In the genomic region with DNA sequence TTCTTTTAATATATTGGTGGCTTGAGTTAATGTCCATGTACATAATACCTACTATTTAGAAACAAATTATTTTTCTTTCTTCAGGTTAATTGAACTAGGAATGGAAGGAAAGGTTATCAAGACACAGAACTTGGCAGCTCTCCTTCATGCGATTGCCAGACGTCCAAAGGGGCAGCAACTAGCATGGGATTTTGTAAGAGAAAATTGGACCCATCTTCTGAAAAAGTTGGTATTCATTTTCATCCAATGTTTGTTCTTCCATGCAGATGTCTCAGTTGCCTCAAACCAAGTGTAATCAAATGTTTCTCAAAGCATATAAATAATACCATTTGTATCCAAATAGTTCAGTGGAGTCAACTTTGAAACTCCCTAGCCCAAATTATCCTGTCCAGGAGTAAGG, we compare ENCODE assay signal across 17 cellular contexts. TPM values are rescaled to one million over a fixed set of nuclear protein-coding genes. Genes with fewer than 3 reads are reported as not detected.
A peak's percentile ranks its signal among the peaks of the same experiment; 100 is the strongest.
DNase-seq lines count a peak whose midpoint lies in the region; ATAC-seq and TF ChIP-seq lines count a peak whose summit lies in the region.
"Had no signal": no experiment of that assay in that cellular context is flagged by ENCODE, and none has a peak within 500 bp of the region (broad histone marks: within the 10 kb centered on the region; RNA-seq: fewer than 3 reads in every experiment).

No MANE protein-coding gene starts in this region.

- no peak for TF ChIP-seq CTCF in activated B cell treated with CpG ODN at 0.5 μM for 24 hours (IDR thresholded peaks at IDR 0.05)
- no peak for TF ChIP-seq CTCF in activated CD8-positive, alpha-beta T cell treated with anti-CD3 and anti-CD28 coated beads for 36 hours (IDR thresholded peaks at IDR 0.05)

- ATAC-seq in activated B cell treated with CpG ODN at 0.5 μM for 24 hours (ENCODE audit: low read depth) (no peak), HG03571 (IDR thresholded peaks at IDR 0.05; ENCODE audit: unreplicated experiment) (no peak)
- ATAC-seq in activated CD8-positive, alpha-beta T cell treated with anti-CD3 and anti-CD28 coated beads for 36 hours, result no peak
- ATAC-seq: CD8-positive, alpha-beta T cell; GM12878 had no signal

- POLR2A ChIA-PET in activated B cell treated with CpG ODN at 0.5 μM for 24 hours (lab: Charles Lee), result no interaction called here
- POLR2A ChIA-PET in activated CD8-positive, alpha-beta T cell treated with anti-CD3 and anti-CD28 coated beads for 36 hours (lab: Charles Lee), result interaction anchor here (0.8 kb wide), 1 partner anchor 11 kb away, joined by 3 read pairs; no protein-coding TSS in a partner anchor

- no peaks in the 10 kb centered on the region for H3K9me3 Mint-ChIP-seq in activated CD4-positive, alpha-beta T cell treated with anti-CD3 and anti-CD28 coated beads, Interleukin-2, amount 10 ng/mL, durations not matched to agents 24 days and 14 days
- no peaks in the 10 kb centered on the region for H3K9me3 Mint-ChIP-seq in activated B cell treated with CpG ODN at 0.5 μM for 24 hours
- no peaks in the 10 kb centered on the region for H3K9me3 Mint-ChIP-seq in activated CD8-positive, alpha-beta T cell treated with anti-CD3 and anti-CD28 coated beads for 36 hours
- H3K9me3 Mint-ChIP-seq: CD4-positive, CD25-positive, alpha-beta regulatory T cell; CD8-positive, alpha-beta T cell had no signal

- H3K4me1 Mint-ChIP-seq in activated CD4-positive, alpha-beta T cell treated with anti-CD3 and anti-CD28 coated beads, Interleukin-2, amount 10 ng/mL, durations not matched to agents 24 days and 14 days, result peaks cover 2% of the 10 kb centered on the region
- H3K4me1 Mint-ChIP-seq in activated B cell treated with CpG ODN at 0.5 μM for 24 hours, result peaks cover 7% of the 10 kb centered on the region
- H3K4me1 Mint-ChIP-seq in activated CD8-positive, alpha-beta T cell treated with anti-CD3 and anti-CD28 coated beads for 36 hours (ENCODE audit: low read depth), result peaks cover 12% of the 10 kb centered on the region

- H3K36me3 Mint-ChIP-seq in activated CD4-positive, alpha-beta T cell treated with anti-CD3 and anti-CD28 coated beads, Interleukin-2, amount 10 ng/mL, durations not matched to agents 24 days and 14 days (ENCODE audit: low read depth), result peaks cover 61% of the 10 kb centered on the region
- peaks cover 68% of the 10 kb centered on the region for H3K36me3 Mint-ChIP-seq in activated B cell treated with CpG ODN at 0.5 μM for 24 hours (ENCODE audit: low read depth)
- H3K36me3 Mint-ChIP-seq in activated CD8-positive, alpha-beta T cell treated with anti-CD3 and anti-CD28 coated beads for 36 hours (ENCODE audit: low read depth), result peaks cover 53% of the 10 kb centered on the region

- intact Hi-C loops in activated CD4-positive, alpha-beta T cell treated with anti-CD3 and anti-CD28 coated beads, Interleukin-2, amount 10 ng/mL, durations not matched to agents 24 days and 14 days (cut with micrococcal nuclease), result no loop called here
- intact Hi-C loops in activated B cell treated with CpG ODN at 0.5 μM for 24 hours (cut with micrococcal nuclease), result no loop called here
- intact Hi-C loops in activated CD8-positive, alpha-beta T cell treated with anti-CD3 and anti-CD28 coated beads for 36 hours (cut with micrococcal nuclease), result no loop called here

- CTCF ChIA-PET in activated B cell treated with CpG ODN at 0.5 μM for 24 hours (lab: Charles Lee), result interaction anchor here (2.7 kb wide), 1 partner anchor 44 kb away, joined by 8 read pairs; no protein-coding TSS in a partner anchor
- CTCF ChIA-PET in activated CD8-positive, alpha-beta T cell treated with anti-CD3 and anti-CD28 coated beads for 36 hours (lab: Charles Lee), result interaction anchor here (0.6 to 1.2 kb wide), 2 partner anchors 12 to 48 kb away, joined by 3 read pairs; no protein-coding TSS in a partner anchor

- no peak overlapping the region for H3K27ac Mint-ChIP-seq in activated CD4-positive, alpha-beta T cell treated with anti-CD3 and anti-CD28 coated beads, Interleukin-2, amount 10 ng/mL, durations not matched to agents 24 days and 14 days
- H3K27ac Mint-ChIP-seq in activated B cell treated with CpG ODN at 0.5 μM for 24 hours, result peak overlapping the region; percentile 24
- H3K27ac Mint-ChIP-seq in activated CD8-positive, alpha-beta T cell treated with anti-CD3 and anti-CD28 coated beads for 36 hours, result no peak overlapping the region

- peak; percentile 24 for DNase-seq in activated CD4-positive, alpha-beta T cell treated with anti-CD3 and anti-CD28 coated beads, Interleukin-2, amount 10 ng/mL, durations not matched to agents 24 days and 14 days
- no peak for DNase-seq in activated CD4-positive, alpha-beta T cell treated with anti-CD3 and anti-CD28 coated beads for 1 hour
- peak; percentile 29 for DNase-seq in NCI-H446 treated with DMSO at 0.1 percent for 48 hours (lab: John Stamatoyannopoulos, UW)
- DNase-seq in activated B cell treated with CpG ODN at 0.5 μM for 24 hours, result no peak
- no peak for DNase-seq in activated CD8-positive, alpha-beta T cell treated with anti-CD3 and anti-CD28 coated beads for 36 hours
- DNase-seq: Caco-2; CD4-positive, CD25-positive, alpha-beta regulatory T cell; CD8-positive, alpha-beta T cell; DMS79; EL; GDM1; GM23248; H7; HCEC 1CT had no signal

- H3K4me3 Mint-ChIP-seq in activated CD4-positive, alpha-beta T cell treated with anti-CD3 and anti-CD28 coated beads, Interleukin-2, amount 10 ng/mL, durations not matched to agents 24 days and 14 days, result no peak overlapping the region
- H3K4me3 Mint-ChIP-seq in activated B cell treated with CpG ODN at 0.5 μM for 24 hours, result no peak overlapping the region
- no peak overlapping the region for H3K4me3 Mint-ChIP-seq in activated CD8-positive, alpha-beta T cell treated with anti-CD3 and anti-CD28 coated beads for 36 hours
- H3K4me3 Mint-ChIP-seq: CD4-positive, CD25-positive, alpha-beta regulatory T cell; CD8-positive, alpha-beta T cell had no signal

- no peaks in the 10 kb centered on the region for H3K27me3 Mint-ChIP-seq in activated CD4-positive, alpha-beta T cell treated with anti-CD3 and anti-CD28 coated beads, Interleukin-2, amount 10 ng/mL, durations not matched to agents 24 days and 14 days
- no peaks in the 10 kb centered on the region for H3K27me3 Mint-ChIP-seq in activated B cell treated with CpG ODN at 0.5 μM for 24 hours
- no peaks in the 10 kb centered on the region for H3K27me3 Mint-ChIP-seq in activated CD8-positive, alpha-beta T cell treated with anti-CD3 and anti-CD28 coated beads for 36 hours
- H3K27me3 Mint-ChIP-seq: CD4-positive, CD25-positive, alpha-beta regulatory T cell had no signal

RNA-seq across cellular contexts. Expression of gene LNPEP, which starts 22.6 kb away (rescaled TPM):
- 38.2 and 39.4 TPM in 2 replicates for total RNA-seq in activated CD4-positive, alpha-beta T cell treated with anti-CD3 and anti-CD28 coated beads, Interleukin-2, amount 10 ng/mL, durations not matched to agents 24 days and 14 days
- total RNA-seq in activated B cell treated with CpG ODN at 0.5 μM for 24 hours, result 88.8 and 96.5 TPM in 2 replicates
- 10 to 100 TPM; 51.2 to 53.7 TPM for total RNA-seq in activated CD8-positive, alpha-beta T cell treated with anti-CD3 and anti-CD28 coated beads for 36 hours

RNA-seq across cellular contexts. Expression of gene ERAP2, which starts 36.9 kb away (rescaled TPM):
- total RNA-seq in activated CD4-positive, alpha-beta T cell treated with anti-CD3 and anti-CD28 coated beads, Interleukin-2, amount 10 ng/mL, durations not matched to agents 24 days and 14 days, result 48.9 and 51.3 TPM in 2 replicates
- 63.1 and 80.9 TPM in 2 replicates for total RNA-seq in activated B cell treated with CpG ODN at 0.5 μM for 24 hours
- total RNA-seq in activated CD8-positive, alpha-beta T cell treated with anti-CD3 and anti-CD28 coated beads for 36 hours, result 10 to 100 TPM; 43.0 to 44.5 TPM
- total RNA-seq: H1, H7 had no signal

Comparison
In these comparisons a context has a peak if more than half of its experiments do, and no peak if none do; other contexts are left out.
1. DNase-seq: peak in activated CD4-positive, alpha-beta T cell treated with anti-CD3 and anti-CD28 coated beads, Interleukin-2, amount 10 ng/mL, durations not matched to agents 24 days and 14 days (single experiment) and NCI-H446 treated with DMSO at 0.1 percent for 48 hours (single experiment); none in activated CD4-positive, alpha-beta T cell treated with anti-CD3 and anti-CD28 coated beads for 1 hour (single experiment), activated B cell treated with CpG ODN at 0.5 μM for 24 hours (single experiment) and activated CD8-positive, alpha-beta T cell treated with anti-CD3 and anti-CD28 coated beads for 36 hours (single experiment).